8 cellular contexts compared by ENCODE assay signal in genomic region chr12:57006809-57007475, GRCh38. TPM values are rescaled to one million over a fixed set of nuclear protein-coding genes. Genes with fewer than 3 reads are reported as not detected.
DNase-seq lines count a peak whose midpoint lies in the region; ATAC-seq, FAIRE-seq and TF ChIP-seq lines count a peak whose summit lies in the region.

No MANE protein-coding gene starts in this region.

- peak overlapping the region; percentile 9 to 98 (median 96); a peak in 18 of 22 replicates for H3K9ac ChIP-seq in BLaER1 treated with 17β-estradiol and CSF1 and Interleukin-3, amounts not matched to agents 10 nM and 100 nM
- no peak overlapping the region for H3K9ac ChIP-seq in neural progenitor cell

- peaks cover 8% of the 10 kb centered on the region for H3F3A ChIP-seq in neural progenitor cell (ENCODE audit: low read depth)

- H3K36me3 ChIP-seq in BLaER1 treated with 17β-estradiol and CSF1 and Interleukin-3, amounts not matched to agents 10 nM and 100 nM = peaks cover 28 to 31% (median 30%) of the 10 kb centered on the region in 11 experiments
- H3K36me3 ChIP-seq in MG63 (peaks cover 28% of the 10 kb centered on the region), bronchial epithelial cell (ENCODE audit: control insufficient read depth, insufficient read depth, low read length) (peaks cover 8% of the 10 kb centered on the region), neural progenitor cell (no peaks in the 10 kb centered on the region)

- H3K36me3 Mint-ChIP-seq in neural progenitor cell = peaks cover 23% of the 10 kb centered on the region

- no peak for DNase-seq in MG63
- no peak for DNase-seq in bronchial epithelial cell (ENCODE audit: low read depth)
- DNase-seq in neural progenitor cell (ENCODE audit: low spot score) = no peak

- H3K27ac Mint-ChIP-seq in neural progenitor cell = peak overlapping the region; percentile 95

- no peak overlapping the region for H2AFZ ChIP-seq in neural progenitor cell (replicated peaks)

- peaks cover 16% of the 10 kb centered on the region for H3K4me1 Mint-ChIP-seq in neural progenitor cell

- no peaks in the 10 kb centered on the region for H3K27me3 ChIP-seq in BLaER1 treated with 17β-estradiol and CSF1 and Interleukin-3, amounts not matched to agents 10 nM and 100 nM
- no peaks in the 10 kb centered on the region for H3K27me3 ChIP-seq in MG63
- H3K27me3 ChIP-seq in bronchial epithelial cell (ENCODE audit: control insufficient read depth, insufficient read depth, low read length) = no peaks in the 10 kb centered on the region
- no peaks in the 10 kb centered on the region for H3K27me3 ChIP-seq in neural progenitor cell

- peaks cover 43% of the 10 kb centered on the region for H3K79me2 ChIP-seq in neural progenitor cell (ENCODE audit: low read depth)

- H3K9me3 ChIP-seq in BLaER1 treated with 17β-estradiol and CSF1 and Interleukin-3, amounts not matched to agents 10 nM and 100 nM (replicated peaks in 1 of 11) = no peaks in the 10 kb centered on the region
- H3K9me3 ChIP-seq in MG63 = no peaks in the 10 kb centered on the region
- no peaks in the 10 kb centered on the region for H3K9me3 ChIP-seq in neural progenitor cell (ENCODE audit: low read depth)

- no peaks in the 10 kb centered on the region for H3K9me3 Mint-ChIP-seq in neural progenitor cell

- H3K27ac ChIP-seq in BLaER1 treated with 17β-estradiol and CSF1 and Interleukin-3, amounts not matched to agents 10 nM and 100 nM = peak overlapping the region in 9 of 11 experiments; percentile 0 to 93 (median 43); a peak in 13 of 22 replicates
- no peak overlapping the region for H3K27ac ChIP-seq in neural progenitor cell

- H3K4me1 ChIP-seq in BLaER1 treated with 17β-estradiol and CSF1 and Interleukin-3, amounts not matched to agents 10 nM and 100 nM = peaks cover 12 to 48% (median 22%) of the 10 kb centered on the region in 10 experiments
- peaks cover 7% of the 10 kb centered on the region for H3K4me1 ChIP-seq in neural progenitor cell

- H3K27me3 Mint-ChIP-seq in neural progenitor cell (ENCODE audit: insufficient read depth, low read depth) = peaks cover 4% of the 10 kb centered on the region

- H3K4me3 Mint-ChIP-seq in neural progenitor cell = peak overlapping the region; percentile 91

- peak overlapping the region; percentile 33 to 70 (median 59); a peak in 20 of 22 replicates for H3K4me2 ChIP-seq in BLaER1 treated with 17β-estradiol and CSF1 and Interleukin-3, amounts not matched to agents 10 nM and 100 nM
- H3K4me2 ChIP-seq in neural progenitor cell = peak overlapping the region; percentile 43

- no peak for FAIRE-seq in bronchial epithelial cell (lab: Jason Lieb, UNC)

- ATAC-seq in esophagus mucosa = no peak
- no peak for ATAC-seq in GM18907 (IDR thresholded peaks at IDR 0.05; ENCODE audit: unreplicated experiment)
- ATAC-seq in GM21825 (IDR thresholded peaks at IDR 0.05; ENCODE audit: unreplicated experiment) = no peak
- ATAC-seq in GM19328 (IDR thresholded peaks at IDR 0.05; ENCODE audit: unreplicated experiment) = no peak

- peaks cover 11 to 40% (median 32%) of the 10 kb centered on the region in 11 experiments; a peak in 21 of 22 replicates for H4K20me1 ChIP-seq in BLaER1 treated with 17β-estradiol and CSF1 and Interleukin-3, amounts not matched to agents 10 nM and 100 nM
- H4K20me1 ChIP-seq in neural progenitor cell (ENCODE audit: low read depth) = peaks cover 36% of the 10 kb centered on the region

- H3K4me3 ChIP-seq in BLaER1 treated with 17β-estradiol and CSF1 and Interleukin-3, amounts not matched to agents 10 nM and 100 nM = peak overlapping the region; percentile 73 to 96 (median 91); a peak in 18 of 20 replicates
- H3K4me3 ChIP-seq in MG63 (peak overlapping the region; percentile 37), bronchial epithelial cell (ENCODE audit: low read depth, low read length) (peak overlapping the region; percentile 20), neural progenitor cell (no peak overlapping the region)

- TF ChIP-seq CTCF in bronchial epithelial cell (IDR thresholded peaks at IDR 0.05; ENCODE audit: insufficient read depth, low read length, severe bottlenecking) (no peak), neural progenitor cell (IDR thresholded peaks at IDR 0.05) (no peak)

RNA-seq across cellular contexts. Expression of gene ZBTB39, which starts 0.6 kb away (rescaled TPM):
- total RNA-seq in MG63 (2014; rRNA removed; shearing (Covaris generic); ENCODE audit: low replicate concordance) = 3.1 and 3.3 TPM in 2 replicates
- total RNA-seq in bronchial epithelial cell (5.2 and 5.5 TPM in 2 replicates), neural progenitor cell (ENCODE audit: low replicate concordance) (21.1 and 29.7 TPM in 2 replicates), esophagus mucosa (2.6 TPM)

RNA-seq across cellular contexts. Expression of gene TAC3, which starts 9.4 kb away (rescaled TPM):
- 0.36 TPM in 1 of 2 replicates, not detected in the other for total RNA-seq in MG63 (2014; rRNA removed; shearing (Covaris generic); ENCODE audit: low replicate concordance)
- not detected in 2 replicates for total RNA-seq in bronchial epithelial cell
- 6.0 and 13.8 TPM in 2 replicates for total RNA-seq in neural progenitor cell (ENCODE audit: low replicate concordance)
- total RNA-seq in esophagus mucosa = not detected

RNA-seq across cellular contexts. Expression of gene MYO1A, which starts 43.0 kb away (rescaled TPM):
- not detected in 2 replicates for total RNA-seq in MG63 (2014; rRNA removed; shearing (Covaris generic); ENCODE audit: low replicate concordance)
- total RNA-seq in bronchial epithelial cell (under 0.01 and 0.13 TPM in 2 replicates), neural progenitor cell (ENCODE audit: low replicate concordance) (0.19 TPM in 1 of 2 replicates, not detected in the other), esophagus mucosa (0.52 TPM)

RNA-seq across cellular contexts. Expression of gene RDH16, which starts 49.5 kb away (rescaled TPM):
- not detected in 2 replicates for total RNA-seq in MG63 (2014; rRNA removed; shearing (Covaris generic); ENCODE audit: low replicate concordance)
- total RNA-seq in bronchial epithelial cell (0.51 and 1.6 TPM in 2 replicates), neural progenitor cell (ENCODE audit: low replicate concordance) (1.2 and 2.3 TPM in 2 replicates), esophagus mucosa (2.4 TPM)
